ENCODE assay signal across 11 cellular contexts in the genomic region with DNA sequence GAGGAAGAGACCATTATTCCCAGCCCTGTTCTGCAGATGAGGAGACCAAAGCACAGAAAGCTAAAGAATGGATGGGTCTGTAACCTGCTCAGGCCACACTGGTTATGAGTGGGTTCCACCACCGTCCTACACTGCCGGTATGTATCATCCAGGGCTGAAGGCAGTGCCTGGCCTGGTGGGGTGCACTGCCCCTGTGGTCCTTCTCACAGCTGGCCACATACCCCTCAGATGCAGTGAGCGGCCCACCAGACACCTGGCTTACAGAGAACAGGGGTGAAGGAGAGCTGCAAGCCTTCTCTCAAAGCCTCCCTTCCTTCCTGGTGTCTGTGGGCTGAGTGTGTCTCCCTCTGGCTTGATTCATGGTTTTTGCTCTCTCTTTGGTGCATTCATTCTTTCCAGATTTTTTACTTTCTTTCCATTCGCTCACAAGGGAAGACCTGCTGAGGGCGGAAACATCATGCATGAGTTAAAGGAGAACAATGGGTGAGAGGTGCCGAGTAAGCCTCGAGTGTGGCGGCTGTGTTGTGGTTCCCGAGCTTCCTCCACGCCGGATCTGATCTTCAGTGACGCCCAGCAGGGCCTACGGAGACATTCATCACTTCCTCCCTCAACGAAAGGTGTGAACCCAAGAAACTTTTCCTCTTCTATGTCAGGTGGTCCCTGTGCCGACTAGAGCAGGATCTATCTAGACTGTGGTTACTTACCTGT.
DNase-seq lines count a peak whose midpoint lies in the region; ATAC-seq, FAIRE-seq and TF ChIP-seq lines count a peak whose summit lies in the region.
"Had no signal": no experiment of that assay in that cellular context is flagged by ENCODE, and none has a peak within 500 bp of the region (broad histone marks: within the 10 kb centered on the region; RNA-seq: fewer than 3 reads in every experiment).

No MANE protein-coding gene starts in this region.

- H3K36me3 ChIP-seq in OCI-LY7 (ENCODE audit: insufficient read depth, low read length) (no peaks in the 10 kb centered on the region), HepG2 (replicated peaks in 1 of 2; ENCODE audit: control insufficient read depth in 1 of 2, insufficient read depth in 2 of 2, low read length in 2 of 2) (no peaks in the 10 kb centered on the region), SJCRH30 (no peaks in the 10 kb centered on the region)

- TF ChIP-seq POLR2A in HepG2 (IDR thresholded peaks at IDR 0.05; ENCODE audit: insufficient read depth in 1 of 2, low read depth in 2 of 2, low read length in 2 of 2), result no peak

- no peak for TF ChIP-seq RAD21 in HepG2 (CRISPR knock-in tag; IDR thresholded peaks at IDR 0.05)

- DNase-seq in OCI-LY7 (ENCODE audit: low spot score) (no peak), activated T-cell treated with anti-CD3 and anti-CD28 coated beads for 48 hours (ENCODE audit: low read depth) (peak; percentile 75), HepG2 (ENCODE audit: low spot score) (no peak), SJCRH30 (no peak), ACHN (no peak), NCI-H82 (lab: John Stamatoyannopoulos, UW) (no peak)
- peak; percentile 67 to 74 for DNase-seq in stimulated activated CD8-positive, alpha-beta memory T cell treated with anti-CD3 and anti-CD28 coated beads, Interleukin-2, amount 100 ng/mL, for 48 hours (ENCODE audit: low read depth in 2 of 2)
- DNase-seq: DMS153, NCI-H226 had no signal

- TF ChIP-seq CTCF in OCI-LY7 (conservative IDR thresholded peaks at IDR 0.05; ENCODE audit: low read length) (no peak), HepG2 (CRISPR knock-in tag; IDR thresholded peaks at IDR 0.05) (no peak)

- H3K4me1 ChIP-seq in OCI-LY7 (ENCODE audit: insufficient read depth, low read length, poor library complexity, severe bottlenecking) (peaks cover 55% of the 10 kb centered on the region), HepG2 (ENCODE audit: insufficient read depth, low read length) (peaks cover 9% of the 10 kb centered on the region; the same call in 1 of the 2 replicates), SJCRH30 (no peaks in the 10 kb centered on the region)

- 61% methylated on average over 15 of the region's 15 CpGs for WGBS in HepG2 (ENCODE audit: low lambda C conversion rate)

- BruUV-seq in OCI-LY7 (replicated peaks; lab: Mats Ljungman, UMichigan) (no TSS peak), HepG2 (replicated peaks; lab: Mats Ljungman, UMichigan) (no TSS peak)

- no peak overlapping the region for H3K4me2 ChIP-seq in OCI-LY7 (ENCODE audit: low read length)
- no peak overlapping the region for H3K4me2 ChIP-seq in HepG2 (ENCODE audit: low read depth, low read length)

- in situ Hi-C loops in HepG2 (cut with HindIII; ENCODE audit: extremely low pct_ligation_motif_present, low pct_unique_long_range_greater_than_20kb), result no loop called here
- in situ Hi-C loops in ACHN (cut with HindIII; ENCODE audit: low pct_ligation_motif_present, low pct_unique_long_range_greater_than_20kb, low sequenced_read_pairs), result no loop called here

- H3K27me3 ChIP-seq in HepG2 (ENCODE audit: control insufficient read depth in 1 of 2, insufficient read depth in 2 of 2, low read length in 2 of 2), result peaks cover 0 to 47% of the 10 kb centered on the region in 2 experiments
- H3K27me3 ChIP-seq in SJCRH30, result no peaks in the 10 kb centered on the region

- H3K4me3 ChIP-seq in OCI-LY7 (ENCODE audit: low read depth, low read length, poor library complexity, severe bottlenecking) (no peak overlapping the region), HepG2 (replicated peaks in 1 of 3; ENCODE audit: insufficient read depth in 1 of 3, low read depth in 2 of 3, low read length in 3 of 3) (no peak overlapping the region), SJCRH30 (no peak overlapping the region)

- no peak for FAIRE-seq in HepG2 (lab: Jason Lieb, UNC)

- H3K9me3 ChIP-seq in OCI-LY7 (ENCODE audit: low read length), result no peaks in the 10 kb centered on the region
- H3K9me3 ChIP-seq in HepG2 (ENCODE audit: low read length), result no peaks in the 10 kb centered on the region
- no peaks in the 10 kb centered on the region for H3K9me3 ChIP-seq in SJCRH30 (replicated peaks)

- H3K9me2 ChIP-seq in OCI-LY7 (ENCODE audit: insufficient read depth, low read length), result no peaks in the 10 kb centered on the region

- ATAC-seq in HepG2 (peak; percentile 21; the same call in 2 of the 3 replicates), HG02610 (IDR thresholded peaks at IDR 0.05; ENCODE audit: unreplicated experiment) (no peak)

- no peak overlapping the region for H3K27ac ChIP-seq in OCI-LY7 (ENCODE audit: low read depth, low read length, poor library complexity, severe bottlenecking)
- no peak overlapping the region for H3K27ac ChIP-seq in HepG2 (ENCODE audit: extremely low read length, insufficient read depth, low read length)
- H3K27ac ChIP-seq in SJCRH30, result no peak overlapping the region
- H3K27ac ChIP-seq: HL-60 had no signal

- no peaks in the 10 kb centered on the region for H4K20me1 ChIP-seq in OCI-LY7 (ENCODE audit: insufficient read depth, low read length)
- no peaks in the 10 kb centered on the region for H4K20me1 ChIP-seq in HepG2 (ENCODE audit: insufficient read depth, low read length)

- H3K9ac ChIP-seq in HepG2 (ENCODE audit: insufficient read depth, low read depth, low read length), result no peak overlapping the region

- no peaks in the 10 kb centered on the region for H3K79me2 ChIP-seq in OCI-LY7 (ENCODE audit: insufficient read depth, low read depth, low read length)
- H3K79me2 ChIP-seq in HepG2 (ENCODE audit: insufficient read depth, low read length), result no peaks in the 10 kb centered on the region

- CTCF ChIA-PET in OCI-LY7 (lab: Charles Lee; ENCODE audit: unreplicated experiment), result interaction anchor here (0.8 kb wide), 2 partner anchors 18 to 20 kb away, joined by 4 to 6 read pairs; no protein-coding TSS in a partner anchor
- CTCF ChIA-PET in HepG2 (lab: Yijun Ruan, JAX; ENCODE audit: low intra/inter-chr PET ratio, low total read pairs), result no interaction called here

- intact Hi-C loops in OCI-LY7 (cut with micrococcal nuclease; ENCODE audit: unreplicated experiment), result no loop called here
- intact Hi-C loops in HepG2 (cut with micrococcal nuclease; ENCODE audit: unreplicated experiment), result no loop called here

- peak overlapping the region; percentile 34; the same call in 1 of the 2 replicates for H2AFZ ChIP-seq in OCI-LY7 (ENCODE audit: low read length)
- no peak overlapping the region for H2AFZ ChIP-seq in HepG2 (ENCODE audit: low read length)

- TF ChIP-seq EP300 in HepG2 (IDR thresholded peaks at IDR 0.05; ENCODE audit: low read depth in 2 of 2, low read length in 2 of 2), result no peak
- TF ChIP-seq EP300 in HepG2 (CRISPR knock-in tag; IDR thresholded peaks at IDR 0.05; ENCODE audit: borderline replicate concordance), result no peak

- POLR2A ChIA-PET in OCI-LY7 (lab: Charles Lee), result interaction anchor here (1.0 to 11.5 kb wide), 3 partner anchors 11 to 63 kb away, joined by 4 to 89 read pairs (median 14); a partner anchor contains a TSS
- POLR2A ChIA-PET in HepG2 (lab: Yijun Ruan, JAX), result no interaction called here

TF ChIP-seq in HepG2, 621 proteins besides CTCF, POLR2A, EP300 and RAD21 (continues in another document):
- no peak for TF ChIP-seq ZBTB21 (CRISPR knock-in tag; IDR thresholded peaks at IDR 0.05)
- TF ChIP-seq, protein P1, sequence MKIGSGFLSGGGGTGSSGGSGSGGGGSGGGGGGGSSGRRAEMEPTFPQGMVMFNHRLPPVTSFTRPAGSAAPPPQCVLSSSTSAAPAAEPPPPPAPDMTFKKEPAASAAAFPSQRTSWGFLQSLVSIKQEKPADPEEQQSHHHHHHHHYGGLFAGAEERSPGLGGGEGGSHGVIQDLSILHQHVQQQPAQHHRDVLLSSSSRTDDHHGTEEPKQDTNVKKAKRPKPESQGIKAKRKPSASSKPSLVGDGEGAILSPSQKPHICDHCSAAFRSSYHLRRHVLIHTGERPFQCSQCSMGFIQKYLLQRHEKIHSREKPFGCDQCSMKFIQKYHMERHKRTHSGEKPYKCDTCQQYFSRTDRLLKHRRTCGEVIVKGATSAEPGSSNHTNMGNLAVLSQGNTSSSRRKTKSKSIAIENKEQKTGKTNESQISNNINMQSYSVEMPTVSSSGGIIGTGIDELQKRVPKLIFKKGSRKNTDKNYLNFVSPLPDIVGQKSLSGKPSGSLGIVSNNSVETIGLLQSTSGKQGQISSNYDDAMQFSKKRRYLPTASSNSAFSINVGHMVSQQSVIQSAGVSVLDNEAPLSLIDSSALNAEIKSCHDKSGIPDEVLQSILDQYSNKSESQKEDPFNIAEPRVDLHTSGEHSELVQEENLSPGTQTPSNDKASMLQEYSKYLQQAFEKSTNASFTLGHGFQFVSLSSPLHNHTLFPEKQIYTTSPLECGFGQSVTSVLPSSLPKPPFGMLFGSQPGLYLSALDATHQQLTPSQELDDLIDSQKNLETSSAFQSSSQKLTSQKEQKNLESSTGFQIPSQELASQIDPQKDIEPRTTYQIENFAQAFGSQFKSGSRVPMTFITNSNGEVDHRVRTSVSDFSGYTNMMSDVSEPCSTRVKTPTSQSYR (CRISPR knock-in tag; IDR thresholded peaks at IDR 0.05; ENCODE audit: borderline replicate concordance), result no peak

Comparison
In these comparisons a context has a peak if more than half of its experiments do, and no peak if none do; other contexts are left out.
1. DNase-seq: peak in activated T-cell treated with anti-CD3 and anti-CD28 coated beads for 48 hours (single experiment) and stimulated activated CD8-positive, alpha-beta memory T cell treated with anti-CD3 and anti-CD28 coated beads, Interleukin-2, amount 100 ng/mL, for 48 hours (2 of 2); none in OCI-LY7 (single experiment), HepG2 (single experiment), SJCRH30 (0 of 2), ACHN (single experiment) and NCI-H82 (single experiment).